1 cellular context compared by ENCODE assay signal in genomic region chr4:117203231-117203630, GRCh38.
TF ChIP-seq lines count a peak whose summit lies in the region.

No MANE protein-coding gene starts in this region.

TF ChIP-seq in GM12878, 131 proteins besides CTCF, POLR2A, EP300 and RAD21 (continued from another document):
- TF ChIP-seq ATF2 (IDR thresholded peaks at IDR 0.05; ENCODE audit: low read length): no peak
- no peak for TF ChIP-seq SIN3A (IDR thresholded peaks at IDR 0.05; ENCODE audit: low read depth, low read length)
- TF ChIP-seq KLF5 (IDR thresholded peaks at IDR 0.05; ENCODE audit: partially characterized antibody): no peak
- TF ChIP-seq CBFB (IDR thresholded peaks at IDR 0.05; ENCODE audit: low read depth): no peak
- no peak for TF ChIP-seq ZZZ3 (IDR thresholded peaks at IDR 0.05; ENCODE audit: control insufficient read depth, insufficient read length, low read depth)
- TF ChIP-seq NR2C2 (IDR thresholded peaks at IDR 0.05; ENCODE audit: borderline replicate concordance, control insufficient read depth, insufficient read length, low read depth): no peak
- no peak for TF ChIP-seq SKIL (IDR thresholded peaks at IDR 0.05; ENCODE audit: low read depth, poor library complexity, severe bottlenecking)
- TF ChIP-seq IKZF2 (IDR thresholded peaks at IDR 0.05): no peak
TF ChIP-seq in GM12878: peak in this region for 0.
